Comparison of ENCODE assay signal across 8 cellular contexts in genomic region chr4:80362578-80363181, GRCh38. TPM values are rescaled to one million over a fixed set of nuclear protein-coding genes. Genes with fewer than 3 reads are reported as not detected.
A peak's percentile ranks its signal among the peaks of the same experiment; 100 is the strongest.
DNase-seq lines count a peak whose midpoint lies in the region; ATAC-seq, FAIRE-seq and TF ChIP-seq lines count a peak whose summit lies in the region.

No MANE protein-coding gene starts in this region.

- no peaks in the 10 kb centered on the region for H3K9me3 Mint-ChIP-seq in activated naive CD8-positive, alpha-beta T cell treated with anti-CD3 and anti-CD28 coated beads for 36 hours

- POLR2A ChIA-PET in A549 (lab: Yijun Ruan, JAX) (no interaction called here), PC-9 (lab: Charles Lee; ENCODE audit: unreplicated experiment) (no interaction called here)

- BruUV-seq in PC-9 (replicated peaks; lab: Mats Ljungman, UMichigan) = no TSS peak

- no peak overlapping the region for H3K4me2 ChIP-seq in A549
- no peak overlapping the region for H3K4me2 ChIP-seq in PC-9

- H4K20me1 ChIP-seq in PC-9 (ENCODE audit: insufficient read depth) = no peaks in the 10 kb centered on the region

- FAIRE-seq in A549 (lab: Jason Lieb, UNC) = no peak

- H3K4me1 ChIP-seq in A549 (no peaks in the 10 kb centered on the region), PC-9 (replicated peaks; ENCODE audit: insufficient read depth) (no peaks in the 10 kb centered on the region)

- no peak overlapping the region for H3K27ac ChIP-seq in A549
- H3K27ac ChIP-seq in PC-9 = no peak overlapping the region

- peak; percentile 52 to 62 for TF ChIP-seq RAD21 in A549 (conservative IDR thresholded peaks at IDR 0.05 in 1 of 2, IDR thresholded peaks at IDR 0.05 in 1 of 2)

- peak in 1 of 2 experiments; percentile 70; a peak in 3 of 6 replicates for ATAC-seq in A549
- ATAC-seq in HG03354 (IDR thresholded peaks at IDR 0.05; ENCODE audit: poor library complexity, severe bottlenecking, unreplicated experiment) = peak; percentile 67

- H3K9me2 ChIP-seq in PC-9 (ENCODE audit: insufficient read depth) = no peaks in the 10 kb centered on the region

- H3F3A ChIP-seq in PC-9 (ENCODE audit: insufficient read depth, low read depth) = no peaks in the 10 kb centered on the region

- no peaks in the 10 kb centered on the region for H3K27me3 ChIP-seq in PC-9 (ENCODE audit: insufficient read depth, low read depth)

- no peak overlapping the region for H2AFZ ChIP-seq in PC-9

- DNase-seq in A549 (ENCODE audit: low read depth in 1 of 2, low spot score in 1 of 2) = peak in 1 of 2 experiments; percentile 19
- DNase-seq in G401 (ENCODE audit: low spot score) = peak; percentile 30
- DNase-seq in PC-9 = peak in 1 of 2 experiments; percentile 30
- peak; percentile 35 for DNase-seq in activated naive CD8-positive, alpha-beta T cell treated with anti-CD3 and anti-CD28 coated beads for 36 hours
- peak; percentile 45 for DNase-seq in iris pigment epithelial cell (ENCODE audit: low read depth)
- peak in 2 of 3 experiments; percentile 14 to 17 for DNase-seq in stimulated activated CD4-positive, alpha-beta T cell treated with anti-CD3 and anti-CD28 coated beads, TNF-alpha, amount 100 ng/mL, for 24 hours (ENCODE audit: low read depth in 3 of 3)
- no peak for DNase-seq in occipital lobe (lab: John Stamatoyannopoulos, UW)

- no peaks in the 10 kb centered on the region for H3K79me2 ChIP-seq in PC-9 (ENCODE audit: low read depth)

- no peak overlapping the region for H3K4me3 Mint-ChIP-seq in activated naive CD8-positive, alpha-beta T cell treated with anti-CD3 and anti-CD28 coated beads for 36 hours

- in situ Hi-C loops in G401 (cut with HindIII; ENCODE audit: low sequenced_read_pairs) = loop anchor here (25.0 kb wide), 1 partner anchor 675 kb away; the partner anchor contains the start of gene BMP3

- H3K27me3 Mint-ChIP-seq in activated naive CD8-positive, alpha-beta T cell treated with anti-CD3 and anti-CD28 coated beads for 36 hours = peaks cover 25% of the 10 kb centered on the region

- no peak for TF ChIP-seq POLR2A in A549 (IDR thresholded peaks at IDR 0.05; ENCODE audit: low read length)

- H3K9me3 ChIP-seq in A549 = no peaks in the 10 kb centered on the region
- H3K9me3 ChIP-seq in PC-9 (ENCODE audit: insufficient read depth, low read depth) = no peaks in the 10 kb centered on the region

- no peak overlapping the region for H3K27ac Mint-ChIP-seq in activated naive CD8-positive, alpha-beta T cell treated with anti-CD3 and anti-CD28 coated beads for 36 hours

- intact Hi-C loops in PC-9 (cut with micrococcal nuclease; ENCODE audit: unreplicated experiment) = loop anchor here (1.0 to 10.0 kb wide), 4 partner anchors 342 to 988 kb away; no protein-coding TSS in a partner anchor

- no peak for TF ChIP-seq EP300 in A549 (IDR thresholded peaks at IDR 0.05)

- H3K4me1 Mint-ChIP-seq in activated naive CD8-positive, alpha-beta T cell treated with anti-CD3 and anti-CD28 coated beads for 36 hours = peaks cover 12% of the 10 kb centered on the region

- H3K36me3 ChIP-seq in PC-9 (ENCODE audit: low read depth) = no peaks in the 10 kb centered on the region

- TF ChIP-seq CTCF in A549 (IDR thresholded peaks at IDR 0.05) (peak; percentile 43), PC-9 (conservative IDR thresholded peaks at IDR 0.05) (peak; percentile 66)

- WGBS in A549 (ENCODE audit: missing lambda C conversion rate) = under 1% methylated on average over 4 of the region's 4 CpGs

- CTCF ChIA-PET in A549 (lab: Yijun Ruan, JAX) = interaction anchor here (0.7 to 1.4 kb wide), 6 partner anchors 30 to 677 kb away, joined by 3 to 8 read pairs (median 4); no protein-coding TSS in a partner anchor
- CTCF ChIA-PET in PC-9 (lab: Charles Lee) = interaction anchor here (0.7 to 1.5 kb wide), 4 partner anchors 333 to 991 kb away, joined by 3 to 10 read pairs (median 6); no protein-coding TSS in a partner anchor

- H3K36me3 Mint-ChIP-seq in activated naive CD8-positive, alpha-beta T cell treated with anti-CD3 and anti-CD28 coated beads for 36 hours = no peaks in the 10 kb centered on the region

- H3K4me3 ChIP-seq in A549 = no peak overlapping the region
- H3K4me3 ChIP-seq in PC-9 = no peak overlapping the region

TF ChIP-seq in A549, 52 proteins besides CTCF, POLR2A, EP300 and RAD21:
- TF ChIP-seq NPAS2 (CRISPR knock-in tag; IDR thresholded peaks at IDR 0.05; ENCODE audit: borderline replicate concordance) = no peak
- TF ChIP-seq SMC3 (IDR thresholded peaks at IDR 0.05) = peak; percentile 28; the same call in 1 of the 3 replicates
- TF ChIP-seq ZSCAN20 (CRISPR knock-in tag; IDR thresholded peaks at IDR 0.05) = no peak
- TF ChIP-seq EHMT2 (IDR thresholded peaks at IDR 0.05; ENCODE audit: low read depth) = no peak
- no peak for TF ChIP-seq HOXB13 (CRISPR knock-in tag; IDR thresholded peaks at IDR 0.05; ENCODE audit: low read depth)

RNA-seq across cellular contexts. Expression of gene CFAP299, which starts 27.1 kb away (rescaled TPM):
- not detected in 2 replicates for polyA plus RNA-seq in A549 (2011; rRNA removed)
- not detected in 2 replicates for polyA plus RNA-seq in A549 (2012; cell fraction: cytosol; rRNA removed)
- not detected in 2 replicates for polyA plus RNA-seq in A549 (2012; cell fraction: nucleus; rRNA removed)
- not detected in 3 replicates for polyA plus RNA-seq in A549 (2017; fragmentation: RNase III; extraction: RNeasy Plus Mini Kit Qiagen cat#74134 plus additional on column Dnase treatment)
- not detected in 2 replicates for polyA minus RNA-seq in A549 (2011; rRNA and poly(A)+ RNA removed)
- total RNA-seq in G401 (2014; rRNA removed; shearing (Covaris generic)) = 0.14 and 0.55 TPM in 2 replicates
- not detected in 2 replicates for total RNA-seq in PC-9 (2021)
- total RNA-seq in activated naive CD8-positive, alpha-beta T cell treated with anti-CD3 and anti-CD28 coated beads for 36 hours = not detected
- total RNA-seq in occipital lobe = 1.1 TPM
